35 cellular contexts compared by ENCODE assay signal in the genomic region with DNA sequence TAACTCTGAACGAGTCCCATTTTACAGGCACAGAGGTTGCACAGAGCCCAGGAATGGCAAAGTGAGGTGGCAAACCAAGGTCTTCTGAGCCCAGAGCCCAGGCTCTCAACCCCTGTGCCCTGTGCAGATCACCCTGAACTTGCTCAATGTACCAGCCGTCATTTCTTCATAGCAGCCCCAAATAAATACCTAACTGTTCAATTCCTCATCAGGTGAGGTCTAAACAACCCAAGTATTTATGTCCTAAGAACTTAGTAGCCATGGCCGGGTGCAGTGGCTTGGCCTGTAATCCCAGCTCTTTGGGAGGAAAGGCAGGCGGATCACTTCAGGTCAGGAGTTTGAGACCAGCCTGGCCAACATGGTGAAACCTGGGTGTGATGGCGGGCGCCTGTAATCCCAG. TPM values are rescaled to one million over a fixed set of nuclear protein-coding genes. Genes with fewer than 3 reads are reported as not detected.
"Had no signal": no experiment of that assay in that cellular context is flagged by ENCODE, and none has a peak within 500 bp of the region (broad histone marks: within the 10 kb centered on the region; RNA-seq: fewer than 3 reads in every experiment).

No MANE protein-coding gene starts in this region.

- H3K4me3 Mint-ChIP-seq: activated B cell treated with CpG ODN at 0.5 μM for 24 hours; activated naive CD4-positive, alpha-beta T cell treated with anti-CD3 and anti-CD28 coated beads, Interleukin-2, amount 10 ng/mL, durations not matched to agents 7 days and 5 days; activated naive CD8-positive, alpha-beta T cell treated with anti-CD3 and anti-CD28 coated beads, Interleukin-2, amount 10 ng/mL, durations not matched to agents 7 days and 5 days; activated T-cell treated with anti-CD3 and anti-CD28 coated beads, Interleukin-2, amount 50 U/mL, for 4 hours had no signal

- H3K4me1 ChIP-seq: adrenal gland had no signal

- H3K36me3 ChIP-seq: adrenal gland, Peyer's patch, SJSA1 had no signal

- H3K9me3 ChIP-seq: adrenal gland, body of pancreas, Peyer's patch, SJSA1, SK-N-SH had no signal

- H3K27ac ChIP-seq: adrenal gland, body of pancreas, Peyer's patch, SJSA1, VCaP had no signal

- DNase-seq: activated B cell treated with CpG ODN at 0.5 μM for 24 hours; activated CD4-positive, alpha-beta T cell treated with anti-CD3 and anti-CD28 coated beads for 48 hours; activated CD4-positive, alpha-beta T cell treated with anti-CD3 and anti-CD28 coated beads, Interleukin-2, amount 50 U/mL, for 4 hours; activated CD4-positive, CD25-positive, alpha-beta regulatory T cell treated with anti-CD3 and anti-CD28 coated beads, Interleukin-2, amount 50 U/mL, for 72 hours; activated CD8-positive, alpha-beta memory T cell treated with anti-CD3 and anti-CD28 coated beads, Interleukin-2, amount 50 U/mL, for 4 hours; activated effector memory CD4-positive, alpha-beta T cell treated with Interleukin-2 at 50 U/mL for 16 hours; activated naive CD4-positive, alpha-beta T cell treated with anti-CD3 and anti-CD28 coated beads, Interleukin-2, amount 10 ng/mL, durations not matched to agents 7 days and 5 days; activated naive CD8-positive, alpha-beta T cell treated with anti-CD3 and anti-CD28 coated beads, Interleukin-2, amount 10 ng/mL, durations not matched to agents 7 days and 5 days; activated T-cell treated with anti-CD3 and anti-CD28 coated beads for 4 hours; activated T-cell treated with anti-CD3 and anti-CD28 coated beads, Interleukin-2, amount 50 U/mL, for 4 hours; adrenal gland; body of pancreas; caudate nucleus; cerebellar nuclear complex; NCI-H1092 treated with DMSO at 0.1 percent for 48 hours; NCI-H1417 treated with DMSO at 0.1 percent for 48 hours; NCI-H187 treated with DMSO at 0.1 percent for 48 hours; NCI-H2081; NCI-H2171 treated with DMSO at 0.1 percent for 48 hours; NCI-H2227 treated with DMSO at 0.1 percent for 48 hours; NCI-H446; NCI-H510A treated with DMSO at 0.1 percent for 48 hours; NCI-H69; NK-92 treated with Interleukin-12 subunit alpha and Interleukin-12 subunit beta, amount 100 ng/mL, for 24 hours; PC-3; Peyer's patch; RPMI8226; SHP77 treated with DMSO at 0.1 percent for 48 hours; SK-N-SH; T-helper 1 cell; T-helper 2 cell; T-helper 9 cell had no signal

- H3K9me3 Mint-ChIP-seq: activated B cell treated with CpG ODN at 0.5 μM for 24 hours; activated naive CD4-positive, alpha-beta T cell treated with anti-CD3 and anti-CD28 coated beads, Interleukin-2, amount 10 ng/mL, durations not matched to agents 7 days and 5 days; activated naive CD8-positive, alpha-beta T cell treated with anti-CD3 and anti-CD28 coated beads, Interleukin-2, amount 10 ng/mL, durations not matched to agents 7 days and 5 days; activated T-cell treated with anti-CD3 and anti-CD28 coated beads, Interleukin-2, amount 50 U/mL, for 4 hours had no signal

- H3K27ac Mint-ChIP-seq: activated B cell treated with CpG ODN at 0.5 μM for 24 hours; activated naive CD4-positive, alpha-beta T cell treated with anti-CD3 and anti-CD28 coated beads, Interleukin-2, amount 10 ng/mL, durations not matched to agents 7 days and 5 days; activated naive CD8-positive, alpha-beta T cell treated with anti-CD3 and anti-CD28 coated beads, Interleukin-2, amount 10 ng/mL, durations not matched to agents 7 days and 5 days had no signal

- H3K36me3 Mint-ChIP-seq: activated naive CD4-positive, alpha-beta T cell treated with anti-CD3 and anti-CD28 coated beads, Interleukin-2, amount 10 ng/mL, durations not matched to agents 7 days and 5 days had no signal

- H3K27me3 ChIP-seq: adrenal gland, body of pancreas, Peyer's patch, SJSA1 had no signal

- ATAC-seq: activated T-cell treated with anti-CD3 and anti-CD28 coated beads, Interleukin-2, amount 50 U/mL, for 4 hours; body of pancreas; K562 had no signal

- H3K4me3 ChIP-seq: adrenal gland, body of pancreas, K562, Peyer's patch, SJSA1 had no signal

RNA-seq across cellular contexts. Expression of a gene that starts 21.8 kb away (rescaled TPM):
- total RNA-seq: K562, PC-3, SJSA1 had no signal
- polyA plus RNA-seq: K562 had no signal

RNA-seq across cellular contexts. Expression of a gene that starts 46.1 kb away (rescaled TPM):
- total RNA-seq: activated B cell treated with CpG ODN at 0.5 μM for 24 hours, PC-3 had no signal
